Comparison of ENCODE assay signal across 19 cellular contexts in the genomic region with DNA sequence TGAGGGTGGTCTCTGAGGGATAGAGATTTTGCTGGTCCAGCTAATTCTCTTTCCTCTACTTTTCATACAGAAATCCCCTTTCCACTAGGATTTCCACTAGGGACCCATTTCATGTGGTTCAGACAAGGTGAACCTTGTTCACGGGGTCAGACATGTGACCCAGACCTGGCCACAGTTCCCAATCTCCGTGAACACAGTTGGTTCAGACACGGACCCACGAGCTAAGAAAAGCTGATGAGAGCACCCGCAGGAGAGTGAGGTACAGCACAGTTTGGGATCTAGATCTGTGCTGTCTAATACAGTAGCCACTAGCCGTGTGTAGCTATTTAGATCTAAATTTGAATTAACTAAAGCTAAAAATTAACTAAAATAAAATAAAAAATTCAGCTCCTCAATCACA.
DNase-seq lines count a peak whose midpoint lies in the region; ATAC-seq and TF ChIP-seq lines count a peak whose summit lies in the region.
"Had no signal": no experiment of that assay in that cellular context is flagged by ENCODE, and none has a peak within 500 bp of the region (broad histone marks: within the 10 kb centered on the region; RNA-seq: fewer than 3 reads in every experiment).

No MANE protein-coding gene starts in this region.

- no peak overlapping the region for H3K27ac Mint-ChIP-seq in activated CD4-positive, alpha-beta T cell treated with anti-CD3 and anti-CD28 coated beads, Interleukin-2, amount 10 ng/mL, durations not matched to agents 24 days and 14 days
- H3K27ac Mint-ChIP-seq: CD4-positive, alpha-beta memory T cell had no signal

- TF ChIP-seq CTCF in left lung (IDR thresholded peaks at IDR 0.05) (no peak), gastrocnemius medialis (IDR thresholded peaks at IDR 0.05 in 4 of 5, conservative IDR thresholded peaks at IDR 0.05 in 1 of 5) (no peak)

- 10 to 15% methylated on average over 6 of the region's 6 CpGs for WGBS in aorta, 2 donors

- TF ChIP-seq POLR2A in gastrocnemius medialis (IDR thresholded peaks at IDR 0.05) = no peak

- no peaks in the 10 kb centered on the region for H3K36me3 ChIP-seq in left lung
- H3K36me3 ChIP-seq in gastrocnemius medialis = no peaks in the 10 kb centered on the region
- H3K36me3 ChIP-seq in aorta (ENCODE audit: control insufficient read depth in 1 of 2, insufficient read depth in 2 of 2, low read length in 1 of 2) = no peaks in the 10 kb centered on the region
- no peaks in the 10 kb centered on the region for H3K36me3 ChIP-seq in Karpas-422 (ENCODE audit: insufficient read depth, low read length)
- H3K36me3 ChIP-seq: BE2C, Peyer's patch had no signal

- H3K36me3 Mint-ChIP-seq in activated CD4-positive, alpha-beta T cell treated with anti-CD3 and anti-CD28 coated beads, Interleukin-2, amount 10 ng/mL, durations not matched to agents 24 days and 14 days (ENCODE audit: low read depth) = no peaks in the 10 kb centered on the region
- H3K36me3 Mint-ChIP-seq: CD4-positive, alpha-beta memory T cell had no signal

- ATAC-seq in Right ventricle myocardium superior (ENCODE audit: poor library complexity) (peak; percentile 65), left lung (peak; percentile 9), gastrocnemius medialis (peak; percentile 66 to 78), aorta (ENCODE audit: low FRiP score) (no peak)
- ATAC-seq: GM12878 had no signal

- no peak for DNase-seq in Right ventricle myocardium superior
- no peak for DNase-seq in left lung
- DNase-seq in gastrocnemius medialis = peak in 1 of 2 donors; percentile 65
- no peak for DNase-seq in aorta
- DNase-seq in SKM-1 treated with dmso at 0.1 percent for 144 hours (lab: John Stamatoyannopoulos, UW; ENCODE audit: unreplicated experiment) = no peak
- DNase-seq in activated CD4-positive, alpha-beta T cell treated with anti-CD3 and anti-CD28 coated beads, Interleukin-2, amount 10 ng/mL, durations not matched to agents 24 days and 14 days = no peak
- DNase-seq in Karpas-422 = no peak
- DNase-seq: BE2C; CD4-positive, alpha-beta memory T cell; DMS79; KG1; NCI-H1092; NCI-H1694 treated with DMSO at 0.1 percent for 48 hours; NCI-H446 treated with DMSO at 0.1 percent for 48 hours; NCI-H82; Peyer's patch; SHP77 treated with DMSO at 0.1 percent for 48 hours had no signal

- no peaks in the 10 kb centered on the region for H3K4me1 Mint-ChIP-seq in activated CD4-positive, alpha-beta T cell treated with anti-CD3 and anti-CD28 coated beads, Interleukin-2, amount 10 ng/mL, durations not matched to agents 24 days and 14 days

- H3K27ac ChIP-seq in left lung (peak overlapping the region; percentile 29 to 76), gastrocnemius medialis (peak overlapping the region; percentile 68 to 88 (median 79)), aorta (ENCODE audit: low read depth in 1 of 2, low read length in 2 of 2) (peak overlapping the region; percentile 93 to 98), Karpas-422 (ENCODE audit: low read length) (no peak overlapping the region)
- H3K27ac ChIP-seq: Peyer's patch had no signal

- H3K9me3 Mint-ChIP-seq in activated CD4-positive, alpha-beta T cell treated with anti-CD3 and anti-CD28 coated beads, Interleukin-2, amount 10 ng/mL, durations not matched to agents 24 days and 14 days = peaks cover 15% of the 10 kb centered on the region

- no peak overlapping the region for H3K4me3 Mint-ChIP-seq in activated CD4-positive, alpha-beta T cell treated with anti-CD3 and anti-CD28 coated beads, Interleukin-2, amount 10 ng/mL, durations not matched to agents 24 days and 14 days
- H3K4me3 Mint-ChIP-seq: CD4-positive, alpha-beta memory T cell had no signal

- no peak overlapping the region for H3K4me2 ChIP-seq in Karpas-422 (ENCODE audit: low read depth, low read length, poor library complexity, severe bottlenecking)

- intact Hi-C loops in Right ventricle myocardium superior (cut with DNase I) = no loop called here
- intact Hi-C loops in left lung (cut with DNase I) = no loop called here
- intact Hi-C loops in gastrocnemius medialis (cut with DNase I; ENCODE audit: low total_unique reads) = no loop called here
- intact Hi-C loops in aorta (cut with DNase I) = loop anchor here in 1 of 2 donors (5.0 kb wide), 1 partner anchor 84 kb away; no protein-coding TSS in a partner anchor
- intact Hi-C loops in activated CD4-positive, alpha-beta T cell treated with anti-CD3 and anti-CD28 coated beads, Interleukin-2, amount 10 ng/mL, durations not matched to agents 24 days and 14 days (cut with micrococcal nuclease) = no loop called here

- no peaks in the 10 kb centered on the region for H3K27me3 ChIP-seq in left lung
- H3K27me3 ChIP-seq in gastrocnemius medialis = no peaks in the 10 kb centered on the region
- no peaks in the 10 kb centered on the region for H3K27me3 ChIP-seq in aorta (ENCODE audit: control insufficient read depth in 1 of 2, insufficient read depth in 2 of 2, low read length in 1 of 2)
- H3K27me3 ChIP-seq in Karpas-422 (ENCODE audit: low read length) = no peaks in the 10 kb centered on the region
- H3K27me3 ChIP-seq: BE2C, Peyer's patch had no signal

- H3K27me3 Mint-ChIP-seq in activated CD4-positive, alpha-beta T cell treated with anti-CD3 and anti-CD28 coated beads, Interleukin-2, amount 10 ng/mL, durations not matched to agents 24 days and 14 days = peaks cover 20% of the 10 kb centered on the region

- in situ Hi-C loops in gastrocnemius medialis (cut with MboI; ENCODE audit: low sequenced_read_pairs in 4 of 4) = no loop called here

- no peak overlapping the region for H2AFZ ChIP-seq in Karpas-422 (ENCODE audit: low read length)
- H2AFZ ChIP-seq: GM23248 had no signal

- H4K20me1 ChIP-seq in Karpas-422 (ENCODE audit: insufficient read depth, low read depth, low read length) = no peaks in the 10 kb centered on the region

- H3K4me1 ChIP-seq in left lung (peaks cover 0 to 8% of the 10 kb centered on the region in 2 donors), gastrocnemius medialis (peaks cover 16 to 23% of the 10 kb centered on the region in 2 donors), aorta (ENCODE audit: control insufficient read depth in 1 of 2, insufficient read depth in 2 of 2, low read length in 2 of 2) (peaks cover 0 to 2% of the 10 kb centered on the region in 2 donors), Karpas-422 (ENCODE audit: low read length) (no peaks in the 10 kb centered on the region)
- H3K4me1 ChIP-seq: BE2C, Peyer's patch had no signal

- no peaks in the 10 kb centered on the region for H3K9me3 ChIP-seq in left lung
- no peaks in the 10 kb centered on the region for H3K9me3 ChIP-seq in gastrocnemius medialis
- no peaks in the 10 kb centered on the region for H3K9me3 ChIP-seq in aorta (ENCODE audit: control insufficient read depth, low read length)
- H3K9me3 ChIP-seq in Karpas-422 (ENCODE audit: low read length) = no peaks in the 10 kb centered on the region
- H3K9me3 ChIP-seq: BE2C, Peyer's patch had no signal

- no peaks in the 10 kb centered on the region for H3K79me2 ChIP-seq in Karpas-422 (ENCODE audit: low read length)

- no peak overlapping the region for H3K4me3 ChIP-seq in left lung
- H3K4me3 ChIP-seq in gastrocnemius medialis = no peak overlapping the region
- no peak overlapping the region for H3K4me3 ChIP-seq in aorta (ENCODE audit: low read length in 2 of 2)
- H3K4me3 ChIP-seq in Karpas-422 (ENCODE audit: low read length) = no peak overlapping the region
- H3K4me3 ChIP-seq: GM12878, GM23248, Peyer's patch had no signal

- H3K9ac ChIP-seq in Karpas-422 (ENCODE audit: low read length) = no peak overlapping the region
- H3K9ac ChIP-seq: GM23248 had no signal

- H3K9me2 ChIP-seq in Karpas-422 (replicated peaks; ENCODE audit: insufficient read depth, low read length) = no peaks in the 10 kb centered on the region
